ENCODE assay signal across 18 cellular contexts in genomic region chr13:86403213-86403612, GRCh38.
"Had no signal": no experiment of that assay in that cellular context is flagged by ENCODE, and none has a peak within 500 bp of the region (broad histone marks: within the 10 kb centered on the region; RNA-seq: fewer than 3 reads in every experiment).

No MANE protein-coding gene starts in this region.

- H3K36me3 ChIP-seq: adrenal gland, left lung, pancreas, spleen, thyroid gland, WERI-Rb-1 had no signal

- H3K4me3 ChIP-seq: adrenal gland, left lung, pancreas, spleen, thyroid gland had no signal

- DNase-seq: activated CD4-positive, alpha-beta T cell treated with anti-CD3 and anti-CD28 coated beads, Interleukin-2, amount 50 U/mL, for 4 hours; activated effector memory CD4-positive, alpha-beta T cell treated with anti-CD3 and anti-CD28 coated beads, Interleukin-2, amount 50 U/mL, for 16 hours; activated T-cell treated with anti-CD3 and anti-CD28 coated beads, Interleukin-2, amount 50 U/mL, for 72 hours; adrenal gland; endodermal cell; foreskin keratinocyte; glutamatergic neuron; kidney; left lung; mesenchymal stem cell; naive thymus-derived CD8-positive, alpha-beta T cell; pancreas; spleen; stimulated activated naive B cell treated with anti-CD40 and anti-IgM and Interleukin-4, amounts not matched to agents 10 μg/mL and 1 μg/mL and 100 μg/mL, for 72 hours; T-helper 2 cell; thyroid gland; WERI-Rb-1 had no signal

- H3K9me3 ChIP-seq: adrenal gland, left lung, pancreas, thyroid gland had no signal

- H3K27ac ChIP-seq: adrenal gland, epithelial cell of prostate, foreskin keratinocyte, left lung, pancreas, spleen, thyroid gland, WERI-Rb-1 had no signal

- H3K27me3 ChIP-seq: adrenal gland, foreskin keratinocyte, left lung, pancreas, spleen, thyroid gland had no signal

- H3K4me1 ChIP-seq: adrenal gland, foreskin keratinocyte, left lung, pancreas, spleen, thyroid gland had no signal

- ATAC-seq: activated T-cell treated with anti-CD3 and anti-CD28 coated beads, Interleukin-2, amount 50 U/mL, for 72 hours; foreskin keratinocyte; left lung; naive thymus-derived CD8-positive, alpha-beta T cell; pancreas; stimulated activated naive B cell treated with anti-CD40 and anti-IgM and Interleukin-4, amounts not matched to agents 10 μg/mL and 1 μg/mL and 100 μg/mL, for 72 hours had no signal
